Comparison of ENCODE assay signal across 8 cellular contexts in the genomic region with DNA sequence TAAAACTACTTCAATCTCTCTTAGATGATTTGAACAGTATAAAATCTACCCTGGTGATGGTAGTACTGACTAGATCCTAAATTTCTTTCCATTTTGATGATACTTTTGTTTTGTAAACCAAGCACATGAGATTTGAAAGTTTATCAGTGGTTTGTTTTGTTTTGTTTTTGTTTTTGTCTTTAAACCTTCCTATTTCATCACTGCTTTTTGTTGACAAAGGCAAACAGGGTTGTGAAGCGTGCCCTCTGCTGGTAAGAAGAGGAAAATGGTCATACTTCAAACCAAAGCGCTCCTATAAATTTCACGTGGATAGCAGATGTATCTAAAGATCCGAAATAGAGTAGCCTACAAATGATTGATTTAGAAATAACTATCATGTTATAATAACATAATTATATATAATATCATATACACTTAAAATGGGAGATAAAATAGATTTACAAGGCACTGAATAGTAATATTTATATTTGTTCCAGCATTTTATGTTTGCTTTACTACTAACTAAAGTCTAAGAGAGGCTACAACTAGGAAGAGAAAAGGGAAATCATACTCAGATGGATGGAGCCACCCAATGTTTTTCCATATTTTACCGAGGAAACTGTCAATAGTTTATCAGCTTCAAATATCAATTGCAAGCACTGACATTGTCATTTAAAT.
DNase-seq lines count a peak whose midpoint lies in the region; FAIRE-seq and TF ChIP-seq lines count a peak whose summit lies in the region.

No MANE protein-coding gene starts in this region.

- TF ChIP-seq CTCF in AG04449 (IDR thresholded peaks at IDR 0.05; ENCODE audit: insufficient read depth, low read length, missing control alignments) (peak; percentile 61), HFFc6 (IDR thresholded peaks at IDR 0.05) (peak; percentile 88), bronchial epithelial cell (IDR thresholded peaks at IDR 0.05; ENCODE audit: insufficient read depth, low read length, severe bottlenecking) (peak; percentile 60)

- H3K27me3 Mint-ChIP-seq in HFFc6 (ENCODE audit: insufficient read depth), result no peaks in the 10 kb centered on the region

- H3K27ac Mint-ChIP-seq in HFFc6, result no peak overlapping the region

- H3K36me3 ChIP-seq in bronchial epithelial cell (ENCODE audit: control insufficient read depth, insufficient read depth, low read length), result no peaks in the 10 kb centered on the region

- H3K4me1 Mint-ChIP-seq in HFFc6 (ENCODE audit: low read depth), result no peaks in the 10 kb centered on the region

- no peak for FAIRE-seq in bronchial epithelial cell (lab: Jason Lieb, UNC)

- H3K9me3 Mint-ChIP-seq in HFFc6, result no peaks in the 10 kb centered on the region

- no peak for DNase-seq in AG04449 (ENCODE audit: low read depth, low spot score)
- DNase-seq in ELF-1 (ENCODE audit: low read depth, low spot score), result peak; percentile 35
- peak; percentile 22 for DNase-seq in HFFc6
- peak; percentile 21 for DNase-seq in NCI-H345 (lab: John Stamatoyannopoulos, UW)
- peak; percentile 48 for DNase-seq in bronchial epithelial cell (ENCODE audit: low read depth)
- peak; percentile 54 for DNase-seq in medulla oblongata (ENCODE audit: extremely low spot score)
- DNase-seq in activated effector memory CD4-positive, alpha-beta T cell treated with anti-CD3 and anti-CD28 coated beads, Interleukin-2, amount 50 U/mL, for 16 hours, result no peak
- DNase-seq in midbrain (lab: John Stamatoyannopoulos, UW), result no peak

- POLR2A ChIA-PET in AG04449 (lab: Yijun Ruan, JAX), result no interaction called here

- no peaks in the 10 kb centered on the region for H3K27me3 ChIP-seq in bronchial epithelial cell (ENCODE audit: control insufficient read depth, insufficient read depth, low read length)

- no peaks in the 10 kb centered on the region for H3K36me3 Mint-ChIP-seq in HFFc6 (ENCODE audit: low read depth)

- H3K4me3 Mint-ChIP-seq in HFFc6, result no peak overlapping the region

- CTCF ChIA-PET in AG04449 (lab: Yijun Ruan, JAX), result interaction anchor here (1.2 kb wide), 1 partner anchor 9 kb away, joined by 4 read pairs; no protein-coding TSS in a partner anchor

- H3K4me3 ChIP-seq in AG04449 (ENCODE audit: low read depth, low read length) (no peak overlapping the region), bronchial epithelial cell (ENCODE audit: low read depth, low read length) (no peak overlapping the region)

Comparison
In these comparisons a context has a peak if more than half of its experiments do, and no peak if none do; other contexts are left out.
1. DNase-seq: peak in ELF-1 (single experiment), HFFc6 (single experiment), NCI-H345 (single experiment), bronchial epithelial cell (single experiment) and medulla oblongata (single experiment); none in AG04449 (single experiment), activated effector memory CD4-positive, alpha-beta T cell treated with anti-CD3 and anti-CD28 coated beads, Interleukin-2, amount 50 U/mL, for 16 hours (single experiment) and midbrain (single experiment).
2. Peak in every context shown above with its lines, with median percentiles within 50 percentile points of each other: CTCF ChIP-seq.